ENCODE assay signal across 8 cellular contexts in genomic region chr19:13060233-13060963, GRCh38. TPM values are rescaled to one million over a fixed set of nuclear protein-coding genes. Genes with fewer than 3 reads are reported as not detected.
DNase-seq lines count a peak whose midpoint lies in the region; ATAC-seq, FAIRE-seq and TF ChIP-seq lines count a peak whose summit lies in the region.

No MANE protein-coding gene starts in this region.

- no peak overlapping the region for H2BK120ac ChIP-seq in neuronal stem cell (ENCODE audit: low read depth, low read length)

- peaks cover 85% of the 10 kb centered on the region for H3K4me1 ChIP-seq in BLaER1
- peaks cover 10 to 24% of the 10 kb centered on the region in 2 donors for H3K4me1 ChIP-seq in neuronal stem cell (ENCODE audit: control insufficient read depth in 2 of 2, insufficient read depth in 1 of 2, low read depth in 1 of 2, low read length in 2 of 2)

- H3K9me3 ChIP-seq in BLaER1 (no peaks in the 10 kb centered on the region), neuronal stem cell (replicated peaks in 1 of 2; ENCODE audit: control insufficient read depth in 2 of 2, insufficient read depth in 1 of 2, low read depth in 1 of 2, low read length in 2 of 2) (no peaks in the 10 kb centered on the region)

- peaks cover 99% of the 10 kb centered on the region for H4K20me1 ChIP-seq in BLaER1

- no peak overlapping the region for H4K91ac ChIP-seq in neuronal stem cell (ENCODE audit: low read depth, low read length, poor library complexity)

- H3K36me3 ChIP-seq in BLaER1: peaks cover 12% of the 10 kb centered on the region; the same call in 1 of the 2 replicates
- H3K36me3 ChIP-seq in neuronal stem cell (replicated peaks in 1 of 2; ENCODE audit: control insufficient read depth in 2 of 2, insufficient read depth in 2 of 2, low read length in 2 of 2): no peaks in the 10 kb centered on the region

- H2BK12ac ChIP-seq in neuronal stem cell (ENCODE audit: low read length): no peak overlapping the region

- no peak overlapping the region for H2BK15ac ChIP-seq in neuronal stem cell (ENCODE audit: low read length)

- no peak overlapping the region for H3K4ac ChIP-seq in neuronal stem cell (ENCODE audit: low read length)

- H3K79me1 ChIP-seq in neuronal stem cell (ENCODE audit: low read depth, low read length): no peaks in the 10 kb centered on the region

- peak overlapping the region; percentile 79 for H3K18ac ChIP-seq in neuronal stem cell (ENCODE audit: low read length)

- H3K4me2 ChIP-seq in BLaER1 (peak overlapping the region; percentile 97), neuronal stem cell (ENCODE audit: insufficient read depth, low read length, poor library complexity, severe bottlenecking) (peak overlapping the region; percentile 58)

- TF ChIP-seq POLR2A in NB4 (IDR thresholded peaks at IDR 0.05; ENCODE audit: extremely low read depth, insufficient read length): no peak

- H3K9ac ChIP-seq in BLaER1 (peak overlapping the region; percentile 52), neuronal stem cell (ENCODE audit: low read depth, low read length, poor library complexity) (no peak overlapping the region)

- no peak for FAIRE-seq in D721Med (lab: Jason Lieb, UNC)

- H2BK5ac ChIP-seq in neuronal stem cell (ENCODE audit: low read length): no peak overlapping the region

- ATAC-seq in GM18502 (IDR thresholded peaks at IDR 0.05; ENCODE audit: poor library complexity, unreplicated experiment): no peak

- no peak overlapping the region for H3K23ac ChIP-seq in neuronal stem cell (ENCODE audit: low read depth, low read length, poor library complexity)

- H3K27me3 ChIP-seq in BLaER1 (no peaks in the 10 kb centered on the region), neuronal stem cell (ENCODE audit: control insufficient read depth in 3 of 3, insufficient read depth in 3 of 3, low read depth in 1 of 3, low read length in 3 of 3) (peaks cover 19 to 100% (median 85%) of the 10 kb centered on the region in 3 experiments)

- peak overlapping the region; percentile 44; the same call in 1 of the 2 replicates for H3K27ac ChIP-seq in BLaER1
- H3K27ac ChIP-seq in neuronal stem cell (replicated peaks; ENCODE audit: low read length): no peak overlapping the region

- no peak overlapping the region for H3K14ac ChIP-seq in neuronal stem cell (ENCODE audit: low read length)

- TF ChIP-seq CTCF in NB4 (IDR thresholded peaks at IDR 0.05; ENCODE audit: low read depth, low read length) (no peak), D721Med (IDR thresholded peaks at IDR 0.05; ENCODE audit: insufficient read depth, missing control alignments) (no peak)

- H3K4me3 ChIP-seq in BLaER1 (peak overlapping the region; percentile 63), NB4 (ENCODE audit: low read depth, low read length) (no peak overlapping the region), neuronal stem cell (ENCODE audit: low read length in 2 of 2) (no peak overlapping the region)

- WGBS in neuronal stem cell (ENCODE audit: extremely low coverage in 2 of 2, insufficient read length in 2 of 2, insufficient replicate concordance in 1 of 2), 2 donors: no CpG with 5 or more reads among the region's 19 CpGs

- DNase-seq in NB4 (ENCODE audit: low read depth): peak; percentile 16
- peak; percentile 79 for DNase-seq in epidermal melanocyte (ENCODE audit: insufficient read length, low spot score)
- DNase-seq in neuronal stem cell (ENCODE audit: low spot score): no peak
- no peak for DNase-seq in NCI-H128 (lab: John Stamatoyannopoulos, UW; ENCODE audit: unreplicated experiment)
- no peak for DNase-seq in stimulated activated CD4-positive, alpha-beta T cell treated with anti-CD3 and anti-CD28 coated beads, Interleukin-12 subunit alpha, Interleukin-12 subunit beta, amount 100 ng/mL, for 4 hours
- DNase-seq in D721Med (ENCODE audit: insufficient read length, low spot score): no peak

- no peak overlapping the region for H4K8ac ChIP-seq in neuronal stem cell (ENCODE audit: low read depth, low read length)

- H2AK5ac ChIP-seq in neuronal stem cell (ENCODE audit: low read depth, low read length): peak overlapping the region; percentile 65

- H2AFZ ChIP-seq in neuronal stem cell (ENCODE audit: low read length): no peak overlapping the region

RNA-seq across cellular contexts. Expression of gene LYL1, which starts 42.3 kb away (rescaled TPM):
- 1.1 TPM for polyA plus RNA-seq in neuronal stem cell (2013, experiment 1 of 2)
- polyA plus RNA-seq in neuronal stem cell (2013, experiment 2 of 2): 1.1 TPM

RNA-seq across cellular contexts. Expression of gene TRMT1, which starts 56.1 kb away (rescaled TPM):
- polyA plus RNA-seq in neuronal stem cell (2013, experiment 1 of 2): 22.9 TPM
- 24.4 TPM for polyA plus RNA-seq in neuronal stem cell (2013, experiment 2 of 2)

RNA-seq across cellular contexts. Expression of gene NACC1, which starts 57.7 kb away (rescaled TPM):
- 123 TPM for polyA plus RNA-seq in neuronal stem cell (2013, experiment 1 of 2)
- polyA plus RNA-seq in neuronal stem cell (2013, experiment 2 of 2): 121 TPM

Comparison
In these comparisons a context has a peak if more than half of its experiments do, and no peak if none do; other contexts are left out.
1. DNase-seq: peak in NB4 (single experiment) and epidermal melanocyte (single experiment); none in neuronal stem cell (single experiment), NCI-H128 (single experiment), stimulated activated CD4-positive, alpha-beta T cell treated with anti-CD3 and anti-CD28 coated beads, Interleukin-12 subunit alpha, Interleukin-12 subunit beta, amount 100 ng/mL, for 4 hours (single experiment) and D721Med (single experiment).